ENCODE assay signal across 8 cellular contexts in the genomic region with DNA sequence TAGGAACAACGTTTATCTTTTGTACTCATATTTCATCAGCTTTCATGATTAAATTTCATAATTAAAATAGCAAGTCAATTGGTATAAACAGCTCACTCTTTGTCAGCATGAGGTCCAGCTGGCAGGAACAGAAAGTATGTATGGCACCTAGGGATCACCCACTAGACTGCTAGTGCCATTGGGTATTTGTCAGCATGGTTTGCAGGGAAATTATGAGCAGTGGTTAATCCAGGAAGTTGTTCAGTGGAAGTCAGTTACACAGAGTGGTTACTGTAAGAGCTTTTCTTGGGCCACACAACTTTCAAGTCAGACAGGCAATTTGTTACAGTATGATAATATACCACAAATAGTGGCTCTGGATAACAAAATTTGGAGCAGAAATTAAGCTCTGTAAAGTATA.
DNase-seq lines count a peak whose midpoint lies in the region; ATAC-seq and TF ChIP-seq lines count a peak whose summit lies in the region.

No MANE protein-coding gene starts in this region.

- TF ChIP-seq CTCF in GM20000 (IDR thresholded peaks at IDR 0.05; ENCODE audit: extremely low read depth, missing control alignments), result no peak

- ATAC-seq in GM21619 (IDR thresholded peaks at IDR 0.05; ENCODE audit: unreplicated experiment) (no peak), HG03159 (IDR thresholded peaks at IDR 0.05; ENCODE audit: unreplicated experiment) (no peak)

- peak; percentile 50 for DNase-seq in A172 (ENCODE audit: low spot score)
- peak; percentile 10 for DNase-seq in GM20000 (ENCODE audit: low spot score)
- peak; percentile 79 for DNase-seq in SIG-M5 treated with dmso at 0.1 percent for 504 hours (lab: John Stamatoyannopoulos, UW; ENCODE audit: unreplicated experiment)
- DNase-seq in fibroblast of gingiva (ENCODE audit: low read depth), result peak; percentile 60
- no peak for DNase-seq in stimulated activated CD8-positive, alpha-beta memory T cell treated with anti-CD3 and anti-CD28 coated beads, Interleukin-4, amount 100 ng/mL, for 48 hours
- DNase-seq in SHP77 (lab: John Stamatoyannopoulos, UW), result no peak

Comparison
In these comparisons a context has a peak if more than half of its experiments do, and no peak if none do; other contexts are left out.
1. DNase-seq: peak in A172 (single experiment), GM20000 (single experiment), SIG-M5 treated with dmso at 0.1 percent for 504 hours (single experiment) and fibroblast of gingiva (single experiment); none in stimulated activated CD8-positive, alpha-beta memory T cell treated with anti-CD3 and anti-CD28 coated beads, Interleukin-4, amount 100 ng/mL, for 48 hours (single experiment) and SHP77 (0 of 2).